25 cellular contexts compared by ENCODE assay signal in genomic region chr3:79203144-79203519, GRCh38.
"Had no signal": no experiment of that assay in that cellular context is flagged by ENCODE, and none has a peak within 500 bp of the region (broad histone marks: within the 10 kb centered on the region; RNA-seq: fewer than 3 reads in every experiment).

No MANE protein-coding gene starts in this region.

- H3K27me3 ChIP-seq: brain microvascular endothelial cell, heart left ventricle, right atrium auricular region, transverse colon had no signal

- H3K4me3 ChIP-seq: coronary artery, heart left ventricle, lung, right atrium auricular region, transverse colon had no signal

- H3K36me3 ChIP-seq: brain microvascular endothelial cell, heart left ventricle, right atrium auricular region, transverse colon had no signal

- H3K27ac Mint-ChIP-seq: activated CD4-positive, alpha-beta T cell treated with anti-CD3 and anti-CD28 coated beads, Interleukin-2, amount 10 ng/mL, durations not matched to agents 24 days and 14 days; activated CD8-positive, alpha-beta T cell treated with anti-CD3 and anti-CD28 coated beads, Interleukin-2, amount 10 ng/mL, durations not matched to agents 7 days and 5 days; activated naive CD4-positive, alpha-beta T cell treated with anti-CD3 and anti-CD28 coated beads, Interleukin-2, amount 50 U/mL, for 72 hours; activated T-cell treated with anti-CD3 and anti-CD28 coated beads, Interleukin-2, amount 50 U/mL, for 72 hours; naive B cell; progenitor cell of endocrine pancreas; T-helper 2 cell treated with Interferon-gamma antibody and Interleukin-4, amounts not matched to agents 5 μg/mL and 100 μg/mL, for 36 hours had no signal

- H3K4me3 Mint-ChIP-seq: activated CD4-positive, alpha-beta T cell treated with anti-CD3 and anti-CD28 coated beads, Interleukin-2, amount 10 ng/mL, durations not matched to agents 24 days and 14 days; activated CD8-positive, alpha-beta T cell treated with anti-CD3 and anti-CD28 coated beads, Interleukin-2, amount 10 ng/mL, durations not matched to agents 7 days and 5 days; activated T-cell treated with anti-CD3 and anti-CD28 coated beads, Interleukin-2, amount 50 U/mL, for 72 hours; central memory CD8-positive, alpha-beta T cell; naive B cell; T-helper 2 cell treated with Interferon-gamma antibody and Interleukin-4, amounts not matched to agents 5 μg/mL and 100 μg/mL, for 36 hours had no signal

- DNase-seq: activated CD4-positive, alpha-beta T cell treated with anti-CD3 and anti-CD28 coated beads, Interleukin-2, amount 10 ng/mL, durations not matched to agents 24 days and 14 days; activated CD4-positive, CD25-positive, alpha-beta regulatory T cell; activated CD8-positive, alpha-beta memory T cell treated with anti-CD3 and anti-CD28 coated beads, Interleukin-2, amount 50 U/mL, for 4 hours; activated CD8-positive, alpha-beta T cell treated with anti-CD3 and anti-CD28 coated beads, Interleukin-2, amount 10 ng/mL, durations not matched to agents 7 days and 5 days; activated gamma-delta T cell; activated T-cell treated with anti-CD3 and anti-CD28 coated beads, Interleukin-2, amount 50 U/mL, for 72 hours; amniotic stem cell; brain microvascular endothelial cell; effector CD4-positive, alpha-beta T cell; foreskin melanocyte; heart left ventricle; naive B cell; nucleus accumbens; small intestine; stimulated activated CD4-positive, alpha-beta T cell treated with anti-CD3 and anti-CD28 coated beads, Interleukin-4, amount 100 ng/mL, for 24 hours; stimulated activated naive CD4-positive, alpha-beta T cell; substantia nigra; transverse colon had no signal

- H3K4me1 Mint-ChIP-seq: activated CD4-positive, alpha-beta T cell treated with anti-CD3 and anti-CD28 coated beads, Interleukin-2, amount 10 ng/mL, durations not matched to agents 24 days and 14 days; central memory CD8-positive, alpha-beta T cell; naive B cell had no signal

- H3K27ac ChIP-seq: brain microvascular endothelial cell, coronary artery, heart left ventricle, right atrium auricular region, transverse colon had no signal

- H3K4me1 ChIP-seq: heart left ventricle, right atrium auricular region, transverse colon had no signal

- H3K27me3 Mint-ChIP-seq: activated CD4-positive, alpha-beta T cell treated with anti-CD3 and anti-CD28 coated beads, Interleukin-2, amount 10 ng/mL, durations not matched to agents 24 days and 14 days; central memory CD8-positive, alpha-beta T cell; naive B cell; progenitor cell of endocrine pancreas had no signal

- ATAC-seq: activated CD8-positive, alpha-beta T cell treated with anti-CD3 and anti-CD28 coated beads, Interleukin-2, amount 10 ng/mL, durations not matched to agents 7 days and 5 days; activated naive CD4-positive, alpha-beta T cell treated with anti-CD3 and anti-CD28 coated beads, Interleukin-2, amount 50 U/mL, for 72 hours; activated T-cell treated with anti-CD3 and anti-CD28 coated beads, Interleukin-2, amount 50 U/mL, for 72 hours; heart left ventricle had no signal

- H3K36me3 Mint-ChIP-seq: activated naive CD4-positive, alpha-beta T cell treated with anti-CD3 and anti-CD28 coated beads, Interleukin-2, amount 50 U/mL, for 72 hours; naive B cell had no signal

- H3K9me3 ChIP-seq: heart left ventricle, right atrium auricular region, transverse colon had no signal
